ENCODE assay signal across 14 cellular contexts in genomic region chr5:154401931-154402330, GRCh38.
"Had no signal": no experiment of that assay in that cellular context is flagged by ENCODE, and none has a peak within 500 bp of the region (broad histone marks: within the 10 kb centered on the region; RNA-seq: fewer than 3 reads in every experiment).

No MANE protein-coding gene starts in this region.

- H3K4me3 Mint-ChIP-seq: endodermal cell; naive thymus-derived CD4-positive, alpha-beta T cell; nephron progenitor cell; stimulated activated naive CD8-positive, alpha-beta T cell treated with anti-CD3 and anti-CD28 coated beads, Interleukin-15, Interleukin-2, amounts not matched to agents 100 ng/mL and 50 ng/mL, for 24 hours had no signal

- H3K4me1 ChIP-seq: foreskin keratinocyte had no signal

- H3K4me3 ChIP-seq: hepatocyte, sigmoid colon, skin epidermis, testis, tibial nerve had no signal

- H3K9me3 ChIP-seq: sigmoid colon, testis, tibial nerve had no signal

- H3K27ac Mint-ChIP-seq: endodermal cell, nephron progenitor cell had no signal

- H3K27me3 ChIP-seq: foreskin keratinocyte, hepatocyte, sigmoid colon, testis, tibial nerve had no signal

- DNase-seq: dermis blood vessel endothelial cell; endodermal cell; erythroblast; foreskin keratinocyte; left colon; naive thymus-derived CD4-positive, alpha-beta T cell; nephron progenitor cell; sigmoid colon; stimulated activated CD4-positive, alpha-beta T cell treated with anti-CD3 and anti-CD28 coated beads, Interleukin-12 subunit alpha, Interleukin-12 subunit beta, amount 100 ng/mL, for 4 hours; testis had no signal

- H3K9me3 Mint-ChIP-seq: endodermal cell; naive thymus-derived CD4-positive, alpha-beta T cell; nephron progenitor cell; stimulated activated naive CD8-positive, alpha-beta T cell treated with anti-CD3 and anti-CD28 coated beads, Interleukin-15, Interleukin-2, amounts not matched to agents 100 ng/mL and 50 ng/mL, for 24 hours had no signal

- H3K27me3 Mint-ChIP-seq: naive thymus-derived CD4-positive, alpha-beta T cell; stimulated activated naive CD8-positive, alpha-beta T cell treated with anti-CD3 and anti-CD28 coated beads, Interleukin-15, Interleukin-2, amounts not matched to agents 100 ng/mL and 50 ng/mL, for 24 hours had no signal

- H3K27ac ChIP-seq: foreskin keratinocyte, hepatocyte, sigmoid colon, skin epidermis, testis, tibial nerve had no signal

- ATAC-seq: foreskin keratinocyte; left colon; naive thymus-derived CD4-positive, alpha-beta T cell had no signal

- H3K36me3 ChIP-seq: sigmoid colon, tibial nerve had no signal

- H3K4me2 ChIP-seq: hepatocyte had no signal

- H3K79me2 ChIP-seq: hepatocyte had no signal

- H2AFZ ChIP-seq: hepatocyte had no signal

- H3K36me3 Mint-ChIP-seq: naive thymus-derived CD4-positive, alpha-beta T cell had no signal
